Comparison of ENCODE assay signal across 1 cellular context in the genomic region with DNA sequence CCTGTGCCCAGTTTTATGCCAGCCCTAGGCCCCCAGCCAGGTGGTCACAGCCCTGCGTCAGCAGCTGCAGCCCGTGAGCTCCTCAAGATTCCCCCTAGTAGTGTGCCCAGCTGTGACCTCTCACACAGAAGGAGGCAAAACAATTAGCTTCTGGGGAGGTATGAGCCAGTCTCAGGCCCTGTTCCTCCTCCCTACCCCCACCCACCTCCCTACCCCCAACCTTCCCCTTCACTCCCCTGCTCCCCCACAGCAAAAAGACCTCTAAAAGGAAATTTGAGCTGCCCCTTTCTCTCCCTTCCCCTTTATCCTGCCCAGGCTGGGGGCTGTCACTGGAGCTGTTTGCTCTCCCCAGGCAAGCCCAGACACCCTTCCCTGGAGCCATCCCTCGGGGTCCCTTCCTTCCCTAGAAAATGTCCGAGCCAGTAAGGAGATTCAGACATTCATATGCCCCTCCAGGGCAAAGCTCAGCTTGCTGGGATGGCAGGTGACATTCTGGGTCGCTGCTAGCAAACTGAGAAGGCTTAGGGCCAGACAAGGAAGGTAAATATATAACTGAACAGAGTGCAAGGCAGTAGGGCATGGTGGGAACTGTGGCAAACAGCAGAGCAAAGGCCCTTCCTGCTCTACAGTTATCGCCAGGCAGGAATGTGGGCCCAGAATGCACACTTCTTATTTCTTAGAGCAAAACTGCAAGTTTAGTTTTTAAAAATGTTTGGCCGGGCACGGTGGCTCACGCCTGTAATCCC.
TF ChIP-seq lines count a peak whose summit lies in the region.

No MANE protein-coding gene starts in this region.

TF ChIP-seq in H1, 55 proteins besides CTCF, POLR2A, EP300 and RAD21:
- TF ChIP-seq SIX5 (IDR thresholded peaks at IDR 0.05; ENCODE audit: low read depth, low read length) = no peak
- TF ChIP-seq TAF1 (IDR thresholded peaks at IDR 0.05; ENCODE audit: low read depth, low read length) = no peak
- no peak for TF ChIP-seq CREB1 (IDR thresholded peaks at IDR 0.05)
- TF ChIP-seq JUN (IDR thresholded peaks at IDR 0.05; ENCODE audit: low read depth, low read length) = no peak
- no peak for TF ChIP-seq RNF2 (IDR thresholded peaks at IDR 0.05; ENCODE audit: borderline replicate concordance, low read depth, low read length, missing control alignments, poor library complexity, severe bottlenecking)
- no peak for TF ChIP-seq GTF2F1 (IDR thresholded peaks at IDR 0.05; ENCODE audit: borderline replicate concordance, low read depth, low read length)
